In the genomic region with DNA sequence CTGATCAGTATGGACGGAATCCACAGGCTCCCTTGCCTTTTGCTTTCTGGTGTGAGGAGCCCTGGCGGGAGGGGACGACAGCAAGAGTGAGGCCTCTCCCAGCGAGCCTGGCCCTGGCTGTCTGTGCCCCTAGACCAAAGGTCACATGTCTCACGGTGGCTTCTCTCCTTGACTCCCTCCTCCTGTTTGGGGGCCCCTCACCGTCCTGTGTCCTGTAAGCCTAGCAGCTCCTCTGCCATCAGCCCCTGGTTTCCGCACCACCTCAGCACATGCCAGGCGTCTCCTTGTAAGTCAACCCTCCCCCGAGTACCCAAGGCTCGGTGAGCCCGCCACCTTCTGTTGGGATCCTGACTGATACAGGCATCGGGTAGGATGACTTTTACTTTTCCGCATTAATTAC, we compare ENCODE assay signal across 2 cellular contexts.
TF ChIP-seq lines count a peak whose summit lies in the region.

No MANE protein-coding gene starts in this region.

TF ChIP-seq in HepG2, 621 proteins besides CTCF, POLR2A, EP300 and RAD21 (continued from another document and continues in another):
- TF ChIP-seq, protein P1, sequence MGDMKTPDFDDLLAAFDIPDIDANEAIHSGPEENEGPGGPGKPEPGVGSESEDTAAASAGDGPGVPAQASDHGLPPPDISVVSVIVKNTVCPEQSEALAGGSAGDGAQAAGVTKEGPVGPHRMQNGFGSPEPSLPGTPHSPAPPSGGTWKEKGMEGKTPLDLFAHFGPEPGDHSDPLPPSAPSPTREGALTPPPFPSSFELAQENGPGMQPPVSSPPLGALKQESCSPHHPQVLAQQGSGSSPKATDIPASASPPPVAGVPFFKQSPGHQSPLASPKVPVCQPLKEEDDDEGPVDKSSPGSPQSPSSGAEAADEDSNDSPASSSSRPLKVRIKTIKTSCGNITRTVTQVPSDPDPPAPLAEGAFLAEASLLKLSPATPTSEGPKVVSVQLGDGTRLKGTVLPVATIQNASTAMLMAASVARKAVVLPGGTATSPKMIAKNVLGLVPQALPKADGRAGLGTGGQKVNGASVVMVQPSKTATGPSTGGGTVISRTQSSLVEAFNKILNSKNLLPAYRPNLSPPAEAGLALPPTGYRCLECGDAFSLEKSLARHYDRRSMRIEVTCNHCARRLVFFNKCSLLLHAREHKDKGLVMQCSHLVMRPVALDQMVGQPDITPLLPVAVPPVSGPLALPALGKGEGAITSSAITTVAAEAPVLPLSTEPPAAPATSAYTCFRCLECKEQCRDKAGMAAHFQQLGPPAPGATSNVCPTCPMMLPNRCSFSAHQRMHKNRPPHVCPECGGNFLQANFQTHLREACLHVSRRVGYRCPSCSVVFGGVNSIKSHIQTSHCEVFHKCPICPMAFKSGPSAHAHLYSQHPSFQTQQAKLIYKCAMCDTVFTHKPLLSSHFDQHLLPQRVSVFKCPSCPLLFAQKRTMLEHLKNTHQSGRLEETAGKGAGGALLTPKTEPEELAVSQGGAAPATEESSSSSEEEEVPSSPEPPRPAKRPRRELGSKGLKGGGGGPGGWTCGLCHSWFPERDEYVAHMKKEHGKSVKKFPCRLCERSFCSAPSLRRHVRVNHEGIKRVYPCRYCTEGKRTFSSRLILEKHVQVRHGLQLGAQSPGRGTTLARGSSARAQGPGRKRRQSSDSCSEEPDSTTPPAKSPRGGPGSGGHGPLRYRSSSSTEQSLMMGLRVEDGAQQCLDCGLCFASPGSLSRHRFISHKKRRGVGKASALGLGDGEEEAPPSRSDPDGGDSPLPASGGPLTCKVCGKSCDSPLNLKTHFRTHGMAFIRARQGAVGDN (CRISPR knock-in tag; IDR thresholded peaks at IDR 0.05), result peak; percentile 42
- no peak for TF ChIP-seq MAFG (CRISPR knock-in tag; IDR thresholded peaks at IDR 0.05)
- 0 out of 2 replicates have a peak, but pooled peaks have one; percentile 59 for TF ChIP-seq ZNF598 (CRISPR knock-in tag; IDR thresholded peaks at IDR 0.05; ENCODE audit: borderline replicate concordance)
- peak; percentile 71 for TF ChIP-seq HNF4A (CRISPR knock-in tag; IDR thresholded peaks at IDR 0.05)
- TF ChIP-seq HNF4G (IDR thresholded peaks at IDR 0.05; ENCODE audit: borderline replicate concordance, low read depth, low read length), result peak; percentile 46; the same call in 1 of the 2 replicates
- TF ChIP-seq HNF4G (CRISPR knock-in tag; IDR thresholded peaks at IDR 0.05; ENCODE audit: borderline replicate concordance, low read depth), result 0 out of 2 replicates have a peak, but pooled peaks have one; percentile 26
- no peak for TF ChIP-seq CCDC6 (CRISPR knock-in tag; IDR thresholded peaks at IDR 0.05)
- TF ChIP-seq ZNF790 (CRISPR knock-in tag; IDR thresholded peaks at IDR 0.05; ENCODE audit: borderline replicate concordance), result no peak
- TF ChIP-seq ATF1 (CRISPR knock-in tag; IDR thresholded peaks at IDR 0.05), result no peak
- TF ChIP-seq, protein P2, sequence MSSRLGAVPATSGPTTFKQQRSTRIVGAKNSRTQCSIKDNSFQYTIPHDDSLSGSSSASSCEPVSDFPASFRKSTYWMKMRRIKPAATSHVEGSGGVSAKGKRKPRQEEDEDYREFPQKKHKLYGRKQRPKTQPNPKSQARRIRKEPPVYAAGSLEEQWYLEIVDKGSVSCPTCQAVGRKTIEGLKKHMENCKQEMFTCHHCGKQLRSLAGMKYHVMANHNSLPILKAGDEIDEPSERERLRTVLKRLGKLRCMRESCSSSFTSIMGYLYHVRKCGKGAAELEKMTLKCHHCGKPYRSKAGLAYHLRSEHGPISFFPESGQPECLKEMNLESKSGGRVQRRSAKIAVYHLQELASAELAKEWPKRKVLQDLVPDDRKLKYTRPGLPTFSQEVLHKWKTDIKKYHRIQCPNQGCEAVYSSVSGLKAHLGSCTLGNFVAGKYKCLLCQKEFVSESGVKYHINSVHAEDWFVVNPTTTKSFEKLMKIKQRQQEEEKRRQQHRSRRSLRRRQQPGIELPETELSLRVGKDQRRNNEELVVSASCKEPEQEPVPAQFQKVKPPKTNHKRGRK (CRISPR knock-in tag; IDR thresholded peaks at IDR 0.05), result no peak
- TF ChIP-seq ZFX (CRISPR knock-in tag; IDR thresholded peaks at IDR 0.05; ENCODE audit: low read depth), result peak; percentile 22; the same call in 1 of the 2 replicates
- no peak for TF ChIP-seq ELF1 (CRISPR knock-in tag; IDR thresholded peaks at IDR 0.05)
- TF ChIP-seq ZNF883 (CRISPR knock-in tag; IDR thresholded peaks at IDR 0.05; ENCODE audit: not compliant biosample characterization), result no peak
- no peak for TF ChIP-seq KLF12 (CRISPR knock-in tag; IDR thresholded peaks at IDR 0.05; ENCODE audit: borderline replicate concordance)
- TF ChIP-seq, protein P3, sequence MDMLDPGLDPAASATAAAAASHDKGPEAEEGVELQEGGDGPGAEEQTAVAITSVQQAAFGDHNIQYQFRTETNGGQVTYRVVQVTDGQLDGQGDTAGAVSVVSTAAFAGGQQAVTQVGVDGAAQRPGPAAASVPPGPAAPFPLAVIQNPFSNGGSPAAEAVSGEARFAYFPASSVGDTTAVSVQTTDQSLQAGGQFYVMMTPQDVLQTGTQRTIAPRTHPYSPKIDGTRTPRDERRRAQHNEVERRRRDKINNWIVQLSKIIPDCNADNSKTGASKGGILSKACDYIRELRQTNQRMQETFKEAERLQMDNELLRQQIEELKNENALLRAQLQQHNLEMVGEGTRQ (IDR thresholded peaks at IDR 0.05; ENCODE audit: low read depth, low read length), result no peak
- TF ChIP-seq, protein P3 (CRISPR knock-in tag; IDR thresholded peaks at IDR 0.05; ENCODE audit: borderline replicate concordance), result peak; percentile 19; the same call in 1 of the 2 replicates
- TF ChIP-seq, protein P4, sequence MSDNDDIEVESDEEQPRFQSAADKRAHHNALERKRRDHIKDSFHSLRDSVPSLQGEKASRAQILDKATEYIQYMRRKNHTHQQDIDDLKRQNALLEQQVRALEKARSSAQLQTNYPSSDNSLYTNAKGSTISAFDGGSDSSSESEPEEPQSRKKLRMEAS (IDR thresholded peaks at IDR 0.05), result no peak
- TF ChIP-seq PLRG1 (conservative IDR thresholded peaks at IDR 0.05), result no peak
- TF ChIP-seq ZBTB7B (CRISPR knock-in tag; IDR thresholded peaks at IDR 0.05), result no peak
- TF ChIP-seq, protein P5, sequence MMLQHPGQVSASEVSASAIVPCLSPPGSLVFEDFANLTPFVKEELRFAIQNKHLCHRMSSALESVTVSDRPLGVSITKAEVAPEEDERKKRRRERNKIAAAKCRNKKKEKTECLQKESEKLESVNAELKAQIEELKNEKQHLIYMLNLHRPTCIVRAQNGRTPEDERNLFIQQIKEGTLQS (CRISPR knock-in tag; IDR thresholded peaks at IDR 0.05), result no peak

TF ChIP-seq in WTC11, 78 proteins besides CTCF, POLR2A, EP300 and RAD21 (continued from another document):
- TF ChIP-seq, protein P6, sequence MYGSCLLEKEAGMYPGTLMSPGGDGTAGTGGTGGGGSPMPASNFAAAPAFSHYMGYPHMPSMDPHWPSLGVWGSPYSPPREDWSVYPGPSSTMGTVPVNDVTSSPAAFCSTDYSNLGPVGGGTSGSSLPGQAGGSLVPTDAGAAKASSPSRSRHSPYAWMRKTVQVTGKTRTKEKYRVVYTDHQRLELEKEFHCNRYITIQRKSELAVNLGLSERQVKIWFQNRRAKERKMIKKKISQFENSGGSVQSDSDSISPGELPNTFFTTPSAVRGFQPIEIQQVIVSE (CRISPR knock-in tag; IDR thresholded peaks at IDR 0.05; ENCODE audit: borderline replicate concordance), result no peak
- TF ChIP-seq ZNF121 (CRISPR knock-in tag; IDR thresholded peaks at IDR 0.05) (no peak), EMX1 (CRISPR knock-in tag; IDR thresholded peaks at IDR 0.05) (no peak), SP1 (CRISPR knock-in tag; conservative IDR thresholded peaks at IDR 0.05) (no peak), MYBL2 (CRISPR knock-in tag; IDR thresholded peaks at IDR 0.05) (no peak), ESRRA (CRISPR knock-in tag; IDR thresholded peaks at IDR 0.05; ENCODE audit: borderline replicate concordance) (no peak), SOX15 (CRISPR knock-in tag; IDR thresholded peaks at IDR 0.05) (no peak), ZNF423 (CRISPR knock-in tag; IDR thresholded peaks at IDR 0.05) (no peak)
- TF ChIP-seq, protein P4 (CRISPR knock-in tag; IDR thresholded peaks at IDR 0.05), result no peak
- TF ChIP-seq, protein P7, sequence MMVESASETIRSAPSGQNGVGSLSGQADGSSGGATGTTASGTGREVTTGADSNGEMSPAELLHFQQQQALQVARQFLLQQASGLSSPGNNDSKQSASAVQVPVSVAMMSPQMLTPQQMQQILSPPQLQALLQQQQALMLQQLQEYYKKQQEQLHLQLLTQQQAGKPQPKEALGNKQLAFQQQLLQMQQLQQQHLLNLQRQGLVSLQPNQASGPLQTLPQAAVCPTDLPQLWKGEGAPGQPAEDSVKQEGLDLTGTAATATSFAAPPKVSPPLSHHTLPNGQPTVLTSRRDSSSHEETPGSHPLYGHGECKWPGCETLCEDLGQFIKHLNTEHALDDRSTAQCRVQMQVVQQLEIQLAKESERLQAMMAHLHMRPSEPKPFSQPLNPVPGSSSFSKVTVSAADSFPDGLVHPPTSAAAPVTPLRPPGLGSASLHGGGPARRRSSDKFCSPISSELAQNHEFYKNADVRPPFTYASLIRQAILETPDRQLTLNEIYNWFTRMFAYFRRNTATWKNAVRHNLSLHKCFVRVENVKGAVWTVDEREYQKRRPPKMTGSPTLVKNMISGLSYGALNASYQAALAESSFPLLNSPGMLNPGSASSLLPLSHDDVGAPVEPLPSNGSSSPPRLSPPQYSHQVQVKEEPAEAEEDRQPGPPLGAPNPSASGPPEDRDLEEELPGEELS (CRISPR knock-in tag; IDR thresholded peaks at IDR 0.05), result no peak
TF ChIP-seq in WTC11: peak in this region for 0.
